ENCODE assay signal across 20 cellular contexts in genomic region chr2:241349941-241350340, GRCh38. TPM values are rescaled to one million over a fixed set of nuclear protein-coding genes. Genes with fewer than 3 reads are reported as not detected.
DNase-seq lines count a peak whose midpoint lies in the region; ATAC-seq and TF ChIP-seq lines count a peak whose summit lies in the region.
"Had no signal": no experiment of that assay in that cellular context is flagged by ENCODE, and none has a peak within 500 bp of the region (broad histone marks: within the 10 kb centered on the region; RNA-seq: fewer than 3 reads in every experiment).

No MANE protein-coding gene starts in this region.

- H3K27ac Mint-ChIP-seq in activated naive CD4-positive, alpha-beta T cell treated with anti-CD3 and anti-CD28 coated beads, Interleukin-2, amount 50 U/mL, for 24 hours = peak overlapping the region; percentile 59
- H3K27ac Mint-ChIP-seq in naive thymus-derived CD4-positive, alpha-beta T cell = peak overlapping the region in 3 of 9 donors; percentile 6 to 73 (median 28)
- H3K27ac Mint-ChIP-seq: B cell; CD8-positive, alpha-beta T cell had no signal

- H3K27ac ChIP-seq in VCaP (peak overlapping the region; percentile 85), dorsolateral prefrontal cortex (no peak overlapping the region)
- H3K27ac ChIP-seq in naive thymus-derived CD4-positive, alpha-beta T cell (ENCODE audit: low read depth, low read length) = peak overlapping the region; percentile 1
- H3K27ac ChIP-seq: BLaER1 treated with 17β-estradiol and CSF1 and Interleukin-3, amounts not matched to agents 10 nM and 100 nM; GM23248; HL-60 had no signal

- no peaks in the 10 kb centered on the region for H3K4me1 Mint-ChIP-seq in activated naive CD4-positive, alpha-beta T cell treated with anti-CD3 and anti-CD28 coated beads, Interleukin-2, amount 50 U/mL, for 24 hours
- peaks cover 0 to 8% (median 0%) of the 10 kb centered on the region in 7 donors for H3K4me1 Mint-ChIP-seq in naive thymus-derived CD4-positive, alpha-beta T cell
- H3K4me1 Mint-ChIP-seq: B cell had no signal

- no peak for ATAC-seq in naive thymus-derived CD4-positive, alpha-beta T cell
- ATAC-seq in HG02571 (IDR thresholded peaks at IDR 0.05; ENCODE audit: unreplicated experiment) = no peak
- no peak for ATAC-seq in GM21717 (IDR thresholded peaks at IDR 0.05; ENCODE audit: unreplicated experiment)
- ATAC-seq: CD8-positive, alpha-beta T cell; GM12878 had no signal

- H3K27me3 Mint-ChIP-seq in activated naive CD4-positive, alpha-beta T cell treated with anti-CD3 and anti-CD28 coated beads, Interleukin-2, amount 50 U/mL, for 24 hours = no peaks in the 10 kb centered on the region
- H3K27me3 Mint-ChIP-seq in naive thymus-derived CD4-positive, alpha-beta T cell = no peaks in the 10 kb centered on the region
- H3K27me3 Mint-ChIP-seq: B cell had no signal

- no peaks in the 10 kb centered on the region for H3K27me3 ChIP-seq in naive thymus-derived CD4-positive, alpha-beta T cell (ENCODE audit: control insufficient read depth in 2 of 2, insufficient read depth in 2 of 2, low read length in 2 of 2)
- no peaks in the 10 kb centered on the region for H3K27me3 ChIP-seq in dorsolateral prefrontal cortex
- H3K27me3 ChIP-seq: BLaER1 treated with 17β-estradiol and CSF1 and Interleukin-3, amounts not matched to agents 10 nM and 100 nM had no signal

- no peak for DNase-seq in activated naive CD4-positive, alpha-beta T cell treated with anti-CD3 and anti-CD28 coated beads, Interleukin-2, amount 50 U/mL, for 16 hours
- DNase-seq in naive thymus-derived CD4-positive, alpha-beta T cell = no peak
- no peak for DNase-seq in dorsolateral prefrontal cortex
- DNase-seq: 8988T; CD8-positive, alpha-beta T cell; DMS 273 treated with DMSO at 0.1 percent for 48 hours; DMS53; DND-41; EL; GM23248; IMR-90 had no signal

- no peak overlapping the region for H3K4me3 Mint-ChIP-seq in activated naive CD4-positive, alpha-beta T cell treated with anti-CD3 and anti-CD28 coated beads, Interleukin-2, amount 50 U/mL, for 24 hours
- H3K4me3 Mint-ChIP-seq in naive thymus-derived CD4-positive, alpha-beta T cell = no peak overlapping the region
- H3K4me3 Mint-ChIP-seq: B cell; CD8-positive, alpha-beta T cell had no signal

- no peaks in the 10 kb centered on the region for H3K9me3 ChIP-seq in naive thymus-derived CD4-positive, alpha-beta T cell (ENCODE audit: control insufficient read depth in 2 of 3, low read length in 3 of 3)
- H3K9me3 ChIP-seq: BLaER1 treated with 17β-estradiol and CSF1 and Interleukin-3, amounts not matched to agents 10 nM and 100 nM; HAP-1 had no signal

- H3K36me3 ChIP-seq in naive thymus-derived CD4-positive, alpha-beta T cell (ENCODE audit: control insufficient read depth in 2 of 3, insufficient read depth in 3 of 3, low read length in 3 of 3) = peaks cover 13 to 78% (median 44%) of the 10 kb centered on the region in 3 experiments

- H3K4me1 ChIP-seq in naive thymus-derived CD4-positive, alpha-beta T cell (ENCODE audit: control insufficient read depth in 2 of 2, insufficient read depth in 2 of 2, low read length in 2 of 2) = no peaks in the 10 kb centered on the region

- TF ChIP-seq CTCF in VCaP (conservative IDR thresholded peaks at IDR 0.05) (no peak), dorsolateral prefrontal cortex (IDR thresholded peaks at IDR 0.05 in 54 of 56, conservative IDR thresholded peaks at IDR 0.05 in 2 of 56; ENCODE audit: low read depth in 1 of 56, partially characterized antibody in 56 of 56) (no peak)

- H3K36me3 Mint-ChIP-seq in activated naive CD4-positive, alpha-beta T cell treated with anti-CD3 and anti-CD28 coated beads, Interleukin-2, amount 50 U/mL, for 24 hours = peaks cover 11% of the 10 kb centered on the region
- peaks cover 13 to 33% (median 22%) of the 10 kb centered on the region in 5 donors for H3K36me3 Mint-ChIP-seq in naive thymus-derived CD4-positive, alpha-beta T cell

- no peak overlapping the region for H3K4me3 ChIP-seq in naive thymus-derived CD4-positive, alpha-beta T cell (ENCODE audit: low read length)
- H3K4me3 ChIP-seq in dorsolateral prefrontal cortex = no peak overlapping the region
- H3K4me3 ChIP-seq: BLaER1 treated with 17β-estradiol and CSF1 and Interleukin-3, amounts not matched to agents 10 nM and 100 nM; GM12878; GM23248; HAP-1 had no signal

- POLR2A ChIA-PET in naive thymus-derived CD4-positive, alpha-beta T cell (lab: Charles Lee) = interaction anchor here (0.6 kb wide), 1 partner anchor 32 kb away, joined by 3 read pairs; no protein-coding TSS in a partner anchor

- intact Hi-C loops in naive thymus-derived CD4-positive, alpha-beta T cell (cut with micrococcal nuclease) = no loop called here
- intact Hi-C loops in dorsolateral prefrontal cortex (cut with DNase I) = loop anchor here in 1 of 2 donors (10.0 kb wide), 1 partner anchor 65 kb away; no protein-coding TSS in a partner anchor

- CTCF ChIA-PET in naive thymus-derived CD4-positive, alpha-beta T cell (lab: Charles Lee) = no interaction called here

- no peaks in the 10 kb centered on the region for H3K9me3 Mint-ChIP-seq in activated naive CD4-positive, alpha-beta T cell treated with anti-CD3 and anti-CD28 coated beads, Interleukin-2, amount 50 U/mL, for 24 hours
- no peaks in the 10 kb centered on the region for H3K9me3 Mint-ChIP-seq in naive thymus-derived CD4-positive, alpha-beta T cell
- H3K9me3 Mint-ChIP-seq: CD8-positive, alpha-beta T cell had no signal

RNA-seq across cellular contexts. Expression of gene FARP2, which starts 6.1 kb away (rescaled TPM):
- 10 to 100 TPM; 12.4 to 31.0 (median 22.1) TPM for total RNA-seq in naive thymus-derived CD4-positive, alpha-beta T cell
- 1 to 10 TPM; 6.2 to 7.2 TPM for polyA plus RNA-seq in naive thymus-derived CD4-positive, alpha-beta T cell
- total RNA-seq in dorsolateral prefrontal cortex = 100 to 1,000 TPM in 1 of 120 experiments, 10 to 100 TPM in 119; 39.8 to 107 (median 67.7) TPM

RNA-seq across cellular contexts. Expression of gene SEPTIN2, which starts 34.2 kb away (rescaled TPM):
- 100 to 1,000 TPM; 189 to 340 (median 209) TPM for total RNA-seq in naive thymus-derived CD4-positive, alpha-beta T cell
- 100 to 1,000 TPM; 129 to 134 TPM for polyA plus RNA-seq in naive thymus-derived CD4-positive, alpha-beta T cell
- total RNA-seq in dorsolateral prefrontal cortex = 100 to 1,000 TPM; 149 to 396 (median 221) TPM

RNA-seq across cellular contexts. Expression of gene HDLBP, which starts 34.5 kb away (rescaled TPM):
- total RNA-seq in naive thymus-derived CD4-positive, alpha-beta T cell = 100 to 1,000 TPM; 127 to 231 (median 169) TPM
- polyA plus RNA-seq in naive thymus-derived CD4-positive, alpha-beta T cell = 10 to 100 TPM; 42.8 to 71.8 TPM
- 100 to 1,000 TPM; 216 to 367 (median 256) TPM for total RNA-seq in dorsolateral prefrontal cortex

Comparison
In these comparisons a context has a peak if more than half of its experiments do, and no peak if none do; other contexts are left out.
1. H3K27ac ChIP-seq: peak in VCaP (single experiment) and naive thymus-derived CD4-positive, alpha-beta T cell (single experiment); none in dorsolateral prefrontal cortex (0 of 59).